In the genomic region with DNA sequence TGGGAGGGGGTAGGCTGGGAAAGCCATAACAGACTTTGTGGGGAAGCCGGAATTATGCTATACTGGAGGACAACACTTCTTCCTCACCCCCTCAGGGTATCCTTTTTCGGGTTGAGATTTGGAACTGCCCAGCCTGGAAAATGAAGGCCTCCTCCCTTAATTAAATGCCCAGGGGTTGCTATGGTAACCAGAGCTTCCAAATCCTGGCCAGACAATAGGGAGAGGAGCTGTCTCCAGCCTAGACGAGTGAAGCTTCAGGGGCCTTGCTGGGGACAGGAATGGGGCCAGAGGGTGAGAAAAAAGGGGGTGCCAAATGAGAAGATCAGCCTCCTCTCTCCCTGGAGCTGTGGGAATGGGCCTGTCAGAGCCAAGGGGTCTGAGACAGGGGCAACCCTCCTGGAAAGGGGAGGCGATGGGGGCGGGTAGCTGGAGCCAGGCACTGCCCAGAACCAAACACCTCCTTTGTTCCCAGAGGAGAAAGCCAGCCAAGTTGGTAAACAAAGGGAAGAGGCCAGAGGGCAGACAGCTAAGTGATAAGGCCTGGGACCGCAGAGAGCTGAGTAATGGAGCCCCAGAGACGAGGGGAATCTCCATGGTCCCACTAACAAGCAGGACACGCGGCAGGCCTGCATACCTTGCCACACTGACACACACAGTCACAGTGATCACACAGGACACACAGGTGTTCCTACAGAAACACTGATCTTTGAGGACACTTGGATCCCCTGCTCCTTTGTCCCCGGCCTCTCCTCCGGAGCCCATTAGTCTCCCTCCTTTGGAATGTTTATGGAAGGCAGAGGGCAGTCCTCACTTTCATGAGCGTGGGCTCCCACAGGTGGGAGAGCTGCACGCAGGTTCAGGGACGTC, we compare ENCODE assay signal across 9 cellular contexts. TPM values are rescaled to one million over a fixed set of nuclear protein-coding genes. Genes with fewer than 3 reads are reported as not detected.
DNase-seq lines count a peak whose midpoint lies in the region; ATAC-seq and TF ChIP-seq lines count a peak whose summit lies in the region.
"Had no signal": no experiment of that assay in that cellular context is flagged by ENCODE, and none has a peak within 500 bp of the region (broad histone marks: within the 10 kb centered on the region; RNA-seq: fewer than 3 reads in every experiment).

No MANE protein-coding gene starts in this region.

- no peak for TF ChIP-seq CTCF in GM23338 (conservative IDR thresholded peaks at IDR 0.05; ENCODE audit: low read depth in 2 of 2)
- no peak for TF ChIP-seq CTCF in endothelial cell (IDR thresholded peaks at IDR 0.05; ENCODE audit: unreplicated experiment)
- TF ChIP-seq CTCF in neural cell (IDR thresholded peaks at IDR 0.05; ENCODE audit: poor library complexity, severe bottlenecking) = no peak
- no peak for TF ChIP-seq CTCF in HFFc6 (IDR thresholded peaks at IDR 0.05)

- peak overlapping the region; percentile 28; the same call in 1 of the 2 replicates for H3K4me3 ChIP-seq in GM23338
- no peak overlapping the region for H3K4me3 ChIP-seq in neural cell (ENCODE audit: low read length)

- H3K27ac Mint-ChIP-seq in GM23338 (peak overlapping the region; percentile 94), endothelial cell (ENCODE audit: unreplicated experiment) (peak overlapping the region; percentile 89), HFFc6 (no peak overlapping the region)
- H3K27ac Mint-ChIP-seq: activated CD8-positive, alpha-beta memory T cell treated with anti-CD3 and anti-CD28 coated beads, Interleukin-2, amount 10 ng/mL, durations not matched to agents 7 days and 5 days had no signal

- H3K36me3 ChIP-seq in GM23338 (ENCODE audit: insufficient read depth) (no peaks in the 10 kb centered on the region), neural cell (ENCODE audit: insufficient read depth, low read length) (no peaks in the 10 kb centered on the region)

- DNase-seq in GM23338 (ENCODE audit: low spot score) (peak; percentile 88), NCI-H69 (lab: John Stamatoyannopoulos, UW) (peak; percentile 84), endothelial cell (ENCODE audit: low spot score) (no peak), HFFc6 (no peak), medulla oblongata (ENCODE audit: extremely low spot score) (no peak)
- DNase-seq: activated CD8-positive, alpha-beta memory T cell treated with anti-CD3 and anti-CD28 coated beads, Interleukin-2, amount 10 ng/mL, durations not matched to agents 7 days and 5 days had no signal

- peak; percentile 84 for ATAC-seq in GM23338
- no peak for ATAC-seq in GM21526 (IDR thresholded peaks at IDR 0.05; ENCODE audit: low FRiP score, unreplicated experiment)
- ATAC-seq in HG03521 (IDR thresholded peaks at IDR 0.05; ENCODE audit: unreplicated experiment) = no peak
- ATAC-seq: activated CD8-positive, alpha-beta memory T cell treated with anti-CD3 and anti-CD28 coated beads, Interleukin-2, amount 10 ng/mL, durations not matched to agents 7 days and 5 days had no signal

- H2AFZ ChIP-seq in GM23338 (peak overlapping the region; percentile 95), neural cell (ENCODE audit: low read depth, low read length) (peak overlapping the region; percentile 21)

- no peaks in the 10 kb centered on the region for H3K9me3 Mint-ChIP-seq in GM23338
- H3K9me3 Mint-ChIP-seq in endothelial cell (ENCODE audit: unreplicated experiment) = no peaks in the 10 kb centered on the region
- H3K9me3 Mint-ChIP-seq in HFFc6 = no peaks in the 10 kb centered on the region

- no peaks in the 10 kb centered on the region for H3K9me3 ChIP-seq in neural cell (ENCODE audit: low read length)

- H3K4me2 ChIP-seq in GM23338 (peak overlapping the region; percentile 67), neural cell (ENCODE audit: low read length) (no peak overlapping the region)

- H3K4me3 Mint-ChIP-seq in GM23338 (peak overlapping the region; percentile 45; the same call in 2 of the 3 replicates), endothelial cell (ENCODE audit: unreplicated experiment) (peak overlapping the region; percentile 73), HFFc6 (no peak overlapping the region)
- H3K4me3 Mint-ChIP-seq: activated CD8-positive, alpha-beta memory T cell treated with anti-CD3 and anti-CD28 coated beads, Interleukin-2, amount 10 ng/mL, durations not matched to agents 7 days and 5 days had no signal

- H3K27ac ChIP-seq in GM23338 (ENCODE audit: low read depth) = peak overlapping the region; percentile 72; the same call in 1 of the 2 replicates
- H3K27ac ChIP-seq in neural cell (ENCODE audit: low read length) = no peak overlapping the region

- no peak for TF ChIP-seq EP300 in neural cell (conservative IDR thresholded peaks at IDR 0.05; ENCODE audit: poor library complexity, severe bottlenecking)

- H3K36me3 Mint-ChIP-seq in GM23338 (ENCODE audit: low read depth) (no peaks in the 10 kb centered on the region), endothelial cell (ENCODE audit: low read depth, unreplicated experiment) (peaks cover 2% of the 10 kb centered on the region), HFFc6 (ENCODE audit: low read depth) (no peaks in the 10 kb centered on the region)
- H3K36me3 Mint-ChIP-seq: activated CD8-positive, alpha-beta memory T cell treated with anti-CD3 and anti-CD28 coated beads, Interleukin-2, amount 10 ng/mL, durations not matched to agents 7 days and 5 days had no signal

- H3F3A ChIP-seq in GM23338 (replicated peaks; ENCODE audit: low read depth) = peaks cover 10% of the 10 kb centered on the region; the same call in 1 of the 2 replicates
- H3F3A ChIP-seq in neural cell (ENCODE audit: insufficient read depth, low read length, poor library complexity, severe bottlenecking) = no peaks in the 10 kb centered on the region

- no peak overlapping the region for H3K9ac ChIP-seq in neural cell (ENCODE audit: low read length)

- H3K4me1 Mint-ChIP-seq in GM23338 (peaks cover 32% of the 10 kb centered on the region), endothelial cell (ENCODE audit: unreplicated experiment) (peaks cover 29% of the 10 kb centered on the region), HFFc6 (ENCODE audit: low read depth) (peaks cover 25% of the 10 kb centered on the region)

- no peak for TF ChIP-seq RAD21 in neural cell (conservative IDR thresholded peaks at IDR 0.05)

- H3K79me2 ChIP-seq in GM23338 (replicated peaks; ENCODE audit: insufficient read depth) = no peaks in the 10 kb centered on the region
- H3K79me2 ChIP-seq in neural cell (replicated peaks; ENCODE audit: insufficient read depth, low read length) = no peaks in the 10 kb centered on the region

- H3K27me3 Mint-ChIP-seq in GM23338 (ENCODE audit: insufficient read depth, low read depth, poor library complexity) = peaks cover 18% of the 10 kb centered on the region
- H3K27me3 Mint-ChIP-seq in endothelial cell (ENCODE audit: unreplicated experiment) = peaks cover 4% of the 10 kb centered on the region
- H3K27me3 Mint-ChIP-seq in HFFc6 (ENCODE audit: insufficient read depth) = peaks cover 32% of the 10 kb centered on the region

- H3K27me3 ChIP-seq in GM23338 (ENCODE audit: insufficient read depth) (no peaks in the 10 kb centered on the region), neural cell (ENCODE audit: insufficient read depth, low read depth, low read length) (no peaks in the 10 kb centered on the region)

- H3K9me2 ChIP-seq in GM23338 (ENCODE audit: insufficient read depth) (no peaks in the 10 kb centered on the region), neural cell (ENCODE audit: insufficient read depth, low read length) (no peaks in the 10 kb centered on the region)

- H4K20me1 ChIP-seq in GM23338 (replicated peaks; ENCODE audit: insufficient read depth) (no peaks in the 10 kb centered on the region), neural cell (ENCODE audit: insufficient read depth) (no peaks in the 10 kb centered on the region)

- H3K4me1 ChIP-seq in GM23338 (ENCODE audit: insufficient read depth) = peaks cover 29% of the 10 kb centered on the region

TF ChIP-seq in neural cell, 6 proteins besides CTCF, POLR2A, EP300 and RAD21 (continues in another document):
- TF ChIP-seq MXI1 (conservative IDR thresholded peaks at IDR 0.05; ENCODE audit: poor library complexity, severe bottlenecking) (no peak), EZH2 (IDR thresholded peaks at IDR 0.05; ENCODE audit: borderline replicate concordance, insufficient read depth, low read length, poor library complexity, severe bottlenecking) (no peak), SMC3 (conservative IDR thresholded peaks at IDR 0.05; ENCODE audit: poor library complexity) (no peak), POLR2AphosphoS5 (IDR thresholded peaks at IDR 0.05) (no peak)

RNA-seq across cellular contexts. Expression of gene RND1, which starts 17.9 kb away (rescaled TPM):
- total RNA-seq in GM23338 (2014; rRNA removed; shearing (Covaris generic)) = 7.4 and 10.4 TPM in 2 replicates
- polyA plus RNA-seq in GM23338 (2016; fragmentation: Nextera tagmentation; extraction: Ambion mirVana) = 7.4 and 9.3 TPM in 2 replicates
- 1.0 TPM for total RNA-seq in endothelial cell (ENCODE audit: unreplicated experiment)
- polyA plus RNA-seq in neural cell = 1.3 and 5.8 TPM in 2 replicates
- 4.3 and 6.3 TPM in 2 replicates for polyA minus RNA-seq in neural cell
- under 1 TPM in 4 of 6 experiments, not detected in 2; 0.12 to 0.68 (median 0.18) TPM for total RNA-seq in HFFc6 (2021; fragmentation: NEBNext Ultra II Directional; extraction: Animal tissue kit (Norgen Biotek cat#: 25700))

RNA-seq across cellular contexts. Expression of gene DDX23, which starts 31.6 kb away (rescaled TPM):
- total RNA-seq in GM23338 (2014; rRNA removed; shearing (Covaris generic)) = 78.5 and 93.0 TPM in 2 replicates
- 31.7 and 31.8 TPM in 2 replicates for polyA plus RNA-seq in GM23338 (2016; fragmentation: Nextera tagmentation; extraction: Ambion mirVana)
- 96.2 TPM for total RNA-seq in endothelial cell (ENCODE audit: unreplicated experiment)
- 94.6 and 96.5 TPM in 2 replicates for polyA plus RNA-seq in neural cell
- polyA minus RNA-seq in neural cell = 68.2 and 73.7 TPM in 2 replicates
- 10 to 100 TPM; 57.4 to 84.1 (median 69.8) TPM for total RNA-seq in HFFc6 (2021; fragmentation: NEBNext Ultra II Directional; extraction: Animal tissue kit (Norgen Biotek cat#: 25700))

RNA-seq across cellular contexts. Expression of gene FKBP11, which starts 41.8 kb away (rescaled TPM):
- 29.5 and 45.0 TPM in 2 replicates for total RNA-seq in GM23338 (2014; rRNA removed; shearing (Covaris generic))
- polyA plus RNA-seq in GM23338 (2016; fragmentation: Nextera tagmentation; extraction: Ambion mirVana) (94.9 and 97.2 TPM in 2 replicates), neural cell (24.5 and 24.9 TPM in 2 replicates)
- total RNA-seq in endothelial cell (ENCODE audit: unreplicated experiment) = 16.0 TPM
- 20.1 and 23.6 TPM in 2 replicates for polyA minus RNA-seq in neural cell
- total RNA-seq in HFFc6 (2021; fragmentation: NEBNext Ultra II Directional; extraction: Animal tissue kit (Norgen Biotek cat#: 25700)) = 100 to 1,000 TPM in 2 of 6 experiments, 10 to 100 TPM in 4; 59.2 to 117 (median 70.8) TPM

Comparison
In these comparisons a context has a peak if more than half of its experiments do, and no peak if none do; other contexts are left out.
1. DNase-seq: peak in GM23338 (single experiment) and NCI-H69 (single experiment); none in endothelial cell (single experiment), HFFc6 (single experiment) and medulla oblongata (single experiment).